In the genomic region with DNA sequence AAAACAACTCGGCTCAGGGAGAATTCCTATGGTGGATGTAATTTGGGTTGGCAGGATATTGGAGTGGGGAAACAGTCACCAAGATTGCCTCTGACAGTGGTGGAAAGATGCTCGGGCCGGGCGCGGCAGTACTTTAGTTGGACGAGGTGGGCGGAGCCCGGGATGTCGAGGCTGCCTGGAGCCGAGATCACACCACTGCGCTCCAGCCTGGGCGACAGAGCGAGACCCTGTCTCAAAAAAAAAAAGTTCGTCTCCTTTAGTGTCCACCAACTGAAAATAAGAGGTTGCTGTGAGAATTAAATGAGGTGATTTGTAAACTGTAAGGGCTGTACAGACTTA, we compare ENCODE assay signal across 8 cellular contexts. TPM values are rescaled to one million over a fixed set of nuclear protein-coding genes. Genes with fewer than 3 reads are reported as not detected.
DNase-seq lines count a peak whose midpoint lies in the region; ATAC-seq and TF ChIP-seq lines count a peak whose summit lies in the region.

No MANE protein-coding gene starts in this region.

- ATAC-seq in GM18498 (IDR thresholded peaks at IDR 0.05; ENCODE audit: unreplicated experiment) (peak; percentile 15), left lung (peak; percentile 62)
- peak; percentile 17 for ATAC-seq in central memory CD8-positive, alpha-beta T cell (replicated peaks; ENCODE audit: extremely low read depth, poor library complexity, severe bottlenecking)

- peaks cover 11 to 22% of the 10 kb centered on the region in 2 donors for H3K4me1 ChIP-seq in left lung

- H3K27me3 ChIP-seq in left lung, result no peaks in the 10 kb centered on the region

- no peak for TF ChIP-seq CTCF in WI38 (IDR thresholded peaks at IDR 0.05; ENCODE audit: low read depth, low read length)
- TF ChIP-seq CTCF in left lung (IDR thresholded peaks at IDR 0.05), result no peak

- peaks cover 34% of the 10 kb centered on the region for H3K4me1 Mint-ChIP-seq in central memory CD8-positive, alpha-beta T cell

- peak overlapping the region; percentile 99 for H3K4me3 ChIP-seq in WI38 (ENCODE audit: low read depth, low read length)
- peak overlapping the region; percentile 89 to 97 for H3K4me3 ChIP-seq in left lung

- H3K27me3 Mint-ChIP-seq in central memory CD8-positive, alpha-beta T cell, result no peaks in the 10 kb centered on the region

- intact Hi-C loops in left lung (cut with DNase I), result no loop called here

- in situ Hi-C loops in KBM-7 (cut with MboI; ENCODE audit: low pct_unique_long_range_greater_than_20kb, low sequenced_read_pairs), result no loop called here

- peak overlapping the region; percentile 96 for H3K27ac Mint-ChIP-seq in central memory CD8-positive, alpha-beta T cell (ENCODE audit: low read depth)

- H3K36me3 ChIP-seq in left lung, result peaks cover 0 to 37% of the 10 kb centered on the region in 2 donors

- DNase-seq in KBM-7 (peak; percentile 55), left lung (peak; percentile 65 to 89), NCI-H187 (lab: John Stamatoyannopoulos, UW) (no peak), NCI-H2107 treated with DMSO at 0.1 percent for 48 hours (lab: John Stamatoyannopoulos, UW; ENCODE audit: unreplicated experiment) (no peak)
- DNase-seq in central memory CD8-positive, alpha-beta T cell (ENCODE audit: low spot score in 2 of 2), result no peak
- DNase-seq in stimulated activated CD4-positive, alpha-beta T cell treated with anti-CD3 and anti-CD28 coated beads, TNF-alpha, amount 100 ng/mL, for 1 hour (ENCODE audit: low read depth in 3 of 3, low spot score in 1 of 3), result peak in 2 of 3 donors; percentile 9 to 33

- H3K4me3 Mint-ChIP-seq in central memory CD8-positive, alpha-beta T cell, result peak overlapping the region; percentile 94

- no peaks in the 10 kb centered on the region for H3K9me3 Mint-ChIP-seq in central memory CD8-positive, alpha-beta T cell

- no peaks in the 10 kb centered on the region for H3K9me3 ChIP-seq in left lung

- peaks cover 44% of the 10 kb centered on the region for H3K36me3 Mint-ChIP-seq in central memory CD8-positive, alpha-beta T cell (ENCODE audit: insufficient read depth)

- peak overlapping the region; percentile 91 to 96 for H3K27ac ChIP-seq in left lung

RNA-seq across cellular contexts. Expression of gene NOL7, which starts 0.6 kb away (rescaled TPM):
- total RNA-seq in left lung, result 10 to 100 TPM; 49.5 to 56.3 TPM

RNA-seq across cellular contexts. Expression of gene SIRT5, which starts 41.4 kb away (rescaled TPM):
- 1 to 10 TPM; 9.0 to 9.2 TPM for total RNA-seq in left lung

Comparison
In these comparisons a context has a peak if more than half of its experiments do, and no peak if none do; other contexts are left out.
1. DNase-seq: peak in KBM-7 (single experiment), left lung (2 of 2) and stimulated activated CD4-positive, alpha-beta T cell treated with anti-CD3 and anti-CD28 coated beads, TNF-alpha, amount 100 ng/mL, for 1 hour (2 of 3); none in central memory CD8-positive, alpha-beta T cell (0 of 2), NCI-H187 (0 of 2) and NCI-H2107 treated with DMSO at 0.1 percent for 48 hours (single experiment).
2. Peak in every context shown above with its lines, with median percentiles within 50 percentile points of each other: ATAC-seq.